Comparison of ENCODE assay signal across 16 cellular contexts in the genomic region with DNA sequence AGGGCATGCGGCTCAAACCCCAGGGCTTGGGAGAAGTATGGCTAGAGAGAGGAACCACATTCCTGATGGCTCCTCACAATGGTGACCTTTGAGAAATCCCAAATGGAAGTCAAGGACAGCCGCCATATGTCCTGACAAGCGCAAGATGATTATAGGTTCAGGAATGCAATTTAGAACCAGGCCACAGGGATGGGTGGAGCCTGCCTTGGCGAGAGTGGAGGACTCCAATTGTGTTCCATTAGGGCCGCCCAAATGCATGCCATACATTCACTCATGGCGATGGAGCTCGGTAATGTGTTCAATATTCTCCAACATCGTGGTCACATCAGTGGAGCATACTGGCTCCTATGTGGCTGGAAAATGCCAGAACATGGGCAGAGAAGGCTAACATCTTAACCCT.
DNase-seq lines count a peak whose midpoint lies in the region; ATAC-seq and TF ChIP-seq lines count a peak whose summit lies in the region.
"Had no signal": no experiment of that assay in that cellular context is flagged by ENCODE, and none has a peak within 500 bp of the region (broad histone marks: within the 10 kb centered on the region; RNA-seq: fewer than 3 reads in every experiment).

No MANE protein-coding gene starts in this region.

- H3K36me3 Mint-ChIP-seq in osteocyte (ENCODE audit: unreplicated experiment), result no peaks in the 10 kb centered on the region

- intact Hi-C loops in Right ventricle myocardium superior (cut with DNase I), result no loop called here

- H3K36me3 ChIP-seq in right atrium auricular region, result no peaks in the 10 kb centered on the region
- H3K36me3 ChIP-seq: BE2C had no signal

- TF ChIP-seq CTCF in right atrium auricular region (IDR thresholded peaks at IDR 0.05) (no peak), osteocyte (IDR thresholded peaks at IDR 0.05) (no peak)

- H3K4me1 ChIP-seq in right atrium auricular region, result no peaks in the 10 kb centered on the region
- H3K4me1 ChIP-seq: BE2C had no signal

- in situ Hi-C loops in KBM-7 (cut with MboI; ENCODE audit: low pct_unique_long_range_greater_than_20kb, low sequenced_read_pairs), result no loop called here

- no peak overlapping the region for H3K4me3 Mint-ChIP-seq in osteocyte (ENCODE audit: unreplicated experiment)
- H3K4me3 Mint-ChIP-seq: CD4-positive, alpha-beta T cell; H9 had no signal

- TF ChIP-seq POLR2A in GM18505 (IDR thresholded peaks at IDR 0.05; ENCODE audit: borderline replicate concordance, extremely low read depth, insufficient read depth, insufficient read length), result no peak

- H3K27ac Mint-ChIP-seq in osteocyte (ENCODE audit: unreplicated experiment), result no peak overlapping the region
- H3K27ac Mint-ChIP-seq: CD4-positive, alpha-beta T cell; H9 had no signal

- DNase-seq in right atrium auricular region (ENCODE audit: low spot score), result peak; percentile 13
- DNase-seq in Right ventricle myocardium superior, result no peak
- peak; percentile 81 for DNase-seq in RPMI7951 (ENCODE audit: low read depth)
- DNase-seq in osteocyte (ENCODE audit: extremely low spot score, unreplicated experiment), result peak; percentile 57
- DNase-seq in KBM-7, result no peak
- DNase-seq: 8988T; BE2C; C1 segment of cervical spinal cord; CD4-positive, alpha-beta T cell; DMS153; DMS79; GF-D8; H9 had no signal

- H3K27me3 ChIP-seq in right atrium auricular region, result no peaks in the 10 kb centered on the region
- H3K27me3 ChIP-seq: BE2C had no signal

- ATAC-seq in Right ventricle myocardium superior (ENCODE audit: poor library complexity), result no peak
- ATAC-seq in GM18505 (IDR thresholded peaks at IDR 0.05; ENCODE audit: unreplicated experiment), result no peak
- ATAC-seq in HG02759 (IDR thresholded peaks at IDR 0.05; ENCODE audit: unreplicated experiment), result no peak
- ATAC-seq: K562 had no signal

- no peaks in the 10 kb centered on the region for H3K9me3 ChIP-seq in right atrium auricular region

- H3K27ac ChIP-seq in right atrium auricular region, result no peak overlapping the region

- H3K27me3 Mint-ChIP-seq in osteocyte (ENCODE audit: unreplicated experiment), result no peaks in the 10 kb centered on the region
- H3K27me3 Mint-ChIP-seq: CD4-positive, alpha-beta T cell had no signal

- H3K4me3 ChIP-seq in right atrium auricular region, result no peak overlapping the region
- H3K4me3 ChIP-seq: K562 had no signal

- H3K4me1 Mint-ChIP-seq in osteocyte (ENCODE audit: unreplicated experiment), result peaks cover 9% of the 10 kb centered on the region

- no peaks in the 10 kb centered on the region for H3K9me3 Mint-ChIP-seq in osteocyte (ENCODE audit: unreplicated experiment)
- H3K9me3 Mint-ChIP-seq: CD4-positive, alpha-beta T cell had no signal

Comparison
In these comparisons a context has a peak if more than half of its experiments do, and no peak if none do; other contexts are left out.
1. DNase-seq: peak in right atrium auricular region (single experiment), RPMI7951 (single experiment) and osteocyte (single experiment); none in Right ventricle myocardium superior (single experiment) and KBM-7 (single experiment).